ENCODE assay signal across 25 cellular contexts in the genomic region with DNA sequence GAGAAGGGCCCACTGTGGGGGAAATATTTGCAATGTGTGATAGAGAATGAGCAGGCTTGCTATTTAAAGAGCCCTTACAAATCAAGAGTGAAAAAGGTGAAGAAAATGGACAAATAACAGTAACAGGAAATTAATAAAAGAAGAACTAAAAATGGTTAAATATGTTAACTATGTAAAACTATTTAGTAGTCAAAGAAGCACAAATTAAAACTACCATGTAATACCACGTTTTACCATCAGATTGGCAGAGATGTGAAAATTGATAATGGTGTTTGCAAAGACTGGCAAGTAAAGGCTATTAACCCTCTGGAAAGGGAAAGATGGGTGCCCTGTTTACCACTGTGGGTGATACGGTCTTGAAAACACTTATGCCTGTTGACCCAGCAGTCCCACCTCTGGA. TPM values are rescaled to one million over a fixed set of nuclear protein-coding genes. Genes with fewer than 3 reads are reported as not detected.
DNase-seq lines count a peak whose midpoint lies in the region; ATAC-seq, FAIRE-seq and TF ChIP-seq lines count a peak whose summit lies in the region.
"Had no signal": no experiment of that assay in that cellular context is flagged by ENCODE, and none has a peak within 500 bp of the region (broad histone marks: within the 10 kb centered on the region; RNA-seq: fewer than 3 reads in every experiment).

No MANE protein-coding gene starts in this region.

- DNase-seq in right lobe of liver: no peak
- DNase-seq in HepG2 (ENCODE audit: low spot score): no peak
- peak; percentile 52 for DNase-seq in NAMALWA (ENCODE audit: low spot score)
- no peak for DNase-seq in activated B cell treated with CpG ODN at 0.5 μM for 24 hours
- no peak for DNase-seq in foreskin melanocyte
- DNase-seq: 8988T; CD4-positive, CD25-positive, alpha-beta regulatory T cell; DMS153; DND-41; HCEC 1CT; KBM-7; MM.1S; NCI-H1048; NCI-H1417; NCI-H1694; NCI-H2029 treated with DMSO at 0.1 percent for 48 hours; NCI-H526 treated with DMSO at 0.1 percent for 48 hours; SK-N-SH had no signal

- 50% methylated on average over 2 of the region's 2 CpGs for WGBS in right lobe of liver (ENCODE audit: insufficient coverage, low coverage, low lambda C conversion rate, missing lambda C conversion rate)
- WGBS in HepG2 (ENCODE audit: low lambda C conversion rate): 10% methylated on average over 2 of the region's 2 CpGs

- CTCF ChIA-PET in HepG2 (lab: Yijun Ruan, JAX; ENCODE audit: low intra/inter-chr PET ratio, low total read pairs): no interaction called here
- CTCF ChIA-PET in activated B cell treated with CpG ODN at 0.5 μM for 24 hours (lab: Charles Lee): interaction anchor here (1.0 to 2.2 kb wide), 2 partner anchors 12 to 13 kb away, joined by 4 to 8 read pairs; no protein-coding TSS in a partner anchor

- no peak overlapping the region for H3K4me2 ChIP-seq in HepG2 (ENCODE audit: low read depth, low read length)
- H3K4me2 ChIP-seq: BLaER1, SK-N-SH had no signal

- peak overlapping the region; percentile 66 for H3K4me3 Mint-ChIP-seq in activated B cell treated with CpG ODN at 0.5 μM for 24 hours
- H3K4me3 Mint-ChIP-seq: CD4-positive, CD25-positive, alpha-beta regulatory T cell had no signal

- H3K79me2 ChIP-seq in HepG2 (ENCODE audit: insufficient read depth, low read length): no peaks in the 10 kb centered on the region

- H3K27me3 ChIP-seq in right lobe of liver: no peaks in the 10 kb centered on the region
- H3K27me3 ChIP-seq in HepG2 (ENCODE audit: control insufficient read depth in 1 of 2, insufficient read depth in 2 of 2, low read length in 2 of 2): peaks cover 0 to 9% of the 10 kb centered on the region in 2 experiments; a peak in 1 of 5 replicates
- H3K27me3 ChIP-seq: BLaER1 had no signal

- no peak overlapping the region for H3K9ac ChIP-seq in HepG2 (ENCODE audit: insufficient read depth, low read depth, low read length)
- H3K9ac ChIP-seq: BLaER1, SK-N-SH had no signal

- H3K27ac ChIP-seq in right lobe of liver: no peak overlapping the region
- no peak overlapping the region for H3K27ac ChIP-seq in HepG2 (ENCODE audit: extremely low read length, insufficient read depth, low read length)
- H3K27ac ChIP-seq: BLaER1 had no signal

- H3K4me3 ChIP-seq in right lobe of liver (no peak overlapping the region), HepG2 (replicated peaks in 1 of 3; ENCODE audit: insufficient read depth in 1 of 3, low read depth in 2 of 3, low read length in 3 of 3) (no peak overlapping the region)
- H3K4me3 ChIP-seq: BLaER1 had no signal

- no peak overlapping the region for H2AFZ ChIP-seq in HepG2 (ENCODE audit: low read length)

- no peaks in the 10 kb centered on the region for H3K27me3 Mint-ChIP-seq in activated B cell treated with CpG ODN at 0.5 μM for 24 hours

- H3K27ac Mint-ChIP-seq in activated B cell treated with CpG ODN at 0.5 μM for 24 hours: peak overlapping the region; percentile 92
- H3K27ac Mint-ChIP-seq: CD4-positive, CD25-positive, alpha-beta regulatory T cell had no signal

- H3K4me1 Mint-ChIP-seq in activated B cell treated with CpG ODN at 0.5 μM for 24 hours: peaks cover 80% of the 10 kb centered on the region

- BruUV-seq in HepG2 (replicated peaks; lab: Mats Ljungman, UMichigan): no TSS peak

- FAIRE-seq in HepG2 (lab: Jason Lieb, UNC): no peak
- FAIRE-seq: H1, HTR-8/SVneo, RCC 7860 had no signal

- no peaks in the 10 kb centered on the region for H3K9me3 ChIP-seq in right lobe of liver
- no peaks in the 10 kb centered on the region for H3K9me3 ChIP-seq in HepG2 (ENCODE audit: low read length)
- H3K9me3 ChIP-seq: BLaER1, SK-N-SH had no signal

- no peaks in the 10 kb centered on the region for H4K20me1 ChIP-seq in HepG2 (ENCODE audit: insufficient read depth, low read length)
- H4K20me1 ChIP-seq: BLaER1 had no signal

- TF ChIP-seq POLR2A in right lobe of liver (IDR thresholded peaks at IDR 0.05) (no peak), HepG2 (IDR thresholded peaks at IDR 0.05; ENCODE audit: insufficient read depth in 1 of 2, low read depth in 2 of 2, low read length in 2 of 2) (no peak)

- H3K36me3 ChIP-seq in right lobe of liver: no peaks in the 10 kb centered on the region
- H3K36me3 ChIP-seq in HepG2 (replicated peaks in 1 of 2; ENCODE audit: control insufficient read depth in 1 of 2, insufficient read depth in 2 of 2, low read length in 2 of 2): no peaks in the 10 kb centered on the region
- H3K36me3 ChIP-seq: BLaER1 had no signal

- POLR2A ChIA-PET in HepG2 (lab: Yijun Ruan, JAX) (no interaction called here), activated B cell treated with CpG ODN at 0.5 μM for 24 hours (lab: Charles Lee) (interaction anchor here (0.6 to 18.7 kb wide), 13 partner anchors 12 to 526 kb away, joined by 3 to 975 read pairs (median 4); a partner anchor contains a TSS)

- TF ChIP-seq CTCF in right lobe of liver (IDR thresholded peaks at IDR 0.05) (no peak), HepG2 (CRISPR knock-in tag; IDR thresholded peaks at IDR 0.05) (no peak), activated B cell treated with CpG ODN at 0.5 μM for 24 hours (IDR thresholded peaks at IDR 0.05) (no peak)

- H3K4me1 ChIP-seq in right lobe of liver (peaks cover 0 to 7% (median 3%) of the 10 kb centered on the region in 4 donors), HepG2 (ENCODE audit: insufficient read depth, low read length) (no peaks in the 10 kb centered on the region)

- in situ Hi-C loops in HepG2 (cut with HindIII; ENCODE audit: extremely low pct_ligation_motif_present, low pct_unique_long_range_greater_than_20kb): no loop called here

- TF ChIP-seq EP300 in HepG2 (IDR thresholded peaks at IDR 0.05; ENCODE audit: low read depth in 2 of 2, low read length in 2 of 2) (no peak), HepG2 (CRISPR knock-in tag; IDR thresholded peaks at IDR 0.05; ENCODE audit: borderline replicate concordance) (no peak)

- peaks cover 5% of the 10 kb centered on the region for H3K36me3 Mint-ChIP-seq in activated B cell treated with CpG ODN at 0.5 μM for 24 hours (ENCODE audit: low read depth)
- H3K36me3 Mint-ChIP-seq: CD4-positive, CD25-positive, alpha-beta regulatory T cell had no signal

- no peak for TF ChIP-seq RAD21 in HepG2 (CRISPR knock-in tag; IDR thresholded peaks at IDR 0.05)

- intact Hi-C loops in right lobe of liver (cut with DNase I) (no loop called here), HepG2 (cut with micrococcal nuclease; ENCODE audit: unreplicated experiment) (no loop called here), activated B cell treated with CpG ODN at 0.5 μM for 24 hours (cut with micrococcal nuclease) (loop anchor here (1.0 kb wide), 2 partner anchors 8 to 10 kb away; no protein-coding TSS in a partner anchor)

- ATAC-seq in right lobe of liver (peak in 3 of 4 donors; percentile 22 to 38 (median 36)), HepG2 (no peak), activated B cell treated with CpG ODN at 0.5 μM for 24 hours (ENCODE audit: low read depth) (no peak), HG03196 (IDR thresholded peaks at IDR 0.05; ENCODE audit: unreplicated experiment) (no peak), HG03097 (IDR thresholded peaks at IDR 0.05; ENCODE audit: low FRiP score, unreplicated experiment) (no peak), GM18517 (IDR thresholded peaks at IDR 0.05; ENCODE audit: unreplicated experiment) (no peak)

- H3K9me3 Mint-ChIP-seq in activated B cell treated with CpG ODN at 0.5 μM for 24 hours: no peaks in the 10 kb centered on the region
- H3K9me3 Mint-ChIP-seq: CD4-positive, CD25-positive, alpha-beta regulatory T cell had no signal

TF ChIP-seq in HepG2, 621 proteins besides CTCF, POLR2A, EP300 and RAD21 (continues in another document):
- TF ChIP-seq ATRX (CRISPR knock-in tag; IDR thresholded peaks at IDR 0.05; ENCODE audit: borderline replicate concordance) (no peak), TBP (CRISPR knock-in tag; IDR thresholded peaks at IDR 0.05) (no peak), BCL6 (CRISPR knock-in tag; IDR thresholded peaks at IDR 0.05) (no peak), ETV6 (CRISPR knock-in tag; conservative IDR thresholded peaks at IDR 0.05) (no peak)

RNA-seq across cellular contexts. Expression of a gene that starts 23.2 kb away (rescaled TPM):
- total RNA-seq in right lobe of liver: 100 to 1,000 TPM; 159 to 424 (median 359) TPM
- total RNA-seq in HepG2 (2016; rRNA removed; fragmentation: Illumina TruSeq; extraction: Trizol): 115 and 127 TPM in 2 replicates
- total RNA-seq in HepG2 (2016; cell fraction: cytosol; rRNA removed; fragmentation: Illumina TruSeq; extraction: Trizol; ENCODE audit: low read depth): 58.9 and 75.1 TPM in 2 replicates
- 119 and 128 TPM in 2 replicates for total RNA-seq in HepG2 (2016; cell fraction: insoluble cytoplasmic fraction; rRNA removed; fragmentation: Illumina TruSeq; extraction: Trizol)
- 66.5 and 84.7 TPM in 2 replicates for total RNA-seq in HepG2 (2016; cell fraction: membrane; rRNA removed; fragmentation: Illumina TruSeq; extraction: Trizol)
- total RNA-seq in HepG2 (2016; cell fraction: nucleus; rRNA removed; fragmentation: Illumina TruSeq; extraction: Trizol): 73.9 and 76.5 TPM in 2 replicates
- 113 and 127 TPM in 2 replicates for polyA plus RNA-seq in HepG2 (2011; rRNA removed)
- 126 and 161 TPM in 2 replicates for polyA plus RNA-seq in HepG2 (2011; cell fraction: cytosol; rRNA removed)
- 121 and 122 TPM in 2 replicates for polyA plus RNA-seq in HepG2 (2011; cell fraction: nucleus; rRNA removed)
- 66.2 and 76.0 TPM in 2 replicates for polyA plus RNA-seq in HepG2 (2012)
- polyA plus RNA-seq in HepG2 (2016; cell fraction: cytosol; fragmentation: Illumina TruSeq; extraction: Trizol; ENCODE audit: low read depth): 48.7 and 72.2 TPM in 2 replicates
- polyA plus RNA-seq in HepG2 (2016; cell fraction: insoluble cytoplasmic fraction; fragmentation: Illumina TruSeq; extraction: Trizol; ENCODE audit: low read depth): 135 and 143 TPM in 2 replicates
- 58.4 and 72.9 TPM in 2 replicates for polyA plus RNA-seq in HepG2 (2016; cell fraction: membrane; fragmentation: Illumina TruSeq; extraction: Trizol; ENCODE audit: low read depth)
- polyA plus RNA-seq in HepG2 (2016; cell fraction: nucleus; fragmentation: Illumina TruSeq; extraction: Trizol; ENCODE audit: insufficient read depth, low read depth): 111 and 117 TPM in 2 replicates
- polyA minus RNA-seq in HepG2 (2011; rRNA and poly(A)+ RNA removed; ENCODE audit: low replicate concordance): 126 and 157 TPM in 2 replicates
- 42.8 and 47.7 TPM in 2 replicates for polyA minus RNA-seq in HepG2 (2011; cell fraction: cytosol; rRNA and poly(A)+ RNA removed)
- polyA minus RNA-seq in HepG2 (2011; cell fraction: nucleus; rRNA and poly(A)+ RNA removed): 54.1 and 61.8 TPM in 2 replicates
- total RNA-seq in activated B cell treated with CpG ODN at 0.5 μM for 24 hours: 315 TPM in 2 replicates

Comparison
In these comparisons a context has a peak if more than half of its experiments do, and no peak if none do; other contexts are left out.
1. ATAC-seq: peak in right lobe of liver (3 of 4); none in HepG2 (single experiment), activated B cell treated with CpG ODN at 0.5 μM for 24 hours (single experiment), HG03196 (single experiment), HG03097 (single experiment) and GM18517 (single experiment).